ENCODE assay signal across 14 cellular contexts in the genomic region with DNA sequence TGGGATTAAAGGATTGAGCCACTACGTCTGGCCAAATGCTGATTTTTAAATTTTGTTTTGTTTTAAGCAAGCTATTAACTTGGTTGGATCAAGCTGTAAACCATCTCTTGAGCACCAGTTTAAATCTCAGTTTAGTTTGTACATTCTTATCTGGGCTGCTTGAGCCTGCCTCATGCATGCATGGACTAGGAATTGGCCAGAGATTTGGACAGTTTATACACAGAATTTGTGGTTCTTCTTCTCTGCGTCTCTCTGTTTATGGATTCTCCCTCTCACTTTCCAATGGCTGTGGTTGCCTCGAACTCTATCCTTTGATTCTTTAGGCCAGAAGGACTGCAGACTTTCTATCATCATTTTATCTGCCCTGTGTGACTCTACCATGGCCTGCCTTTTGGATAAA. TPM values are rescaled to one million over a fixed set of nuclear protein-coding genes. Genes with fewer than 3 reads are reported as not detected.
DNase-seq lines count a peak whose midpoint lies in the region; ATAC-seq and TF ChIP-seq lines count a peak whose summit lies in the region.
"Had no signal": no experiment of that assay in that cellular context is flagged by ENCODE, and none has a peak within 500 bp of the region (broad histone marks: within the 10 kb centered on the region; RNA-seq: fewer than 3 reads in every experiment).

No MANE protein-coding gene starts in this region.

- H3K9ac ChIP-seq in BLaER1 treated with 17β-estradiol and CSF1 and Interleukin-3, amounts not matched to agents 10 nM and 100 nM, result peak overlapping the region in 6 of 11 experiments; percentile 6 to 66 (median 50); a peak in 7 of 22 replicates
- H3K9ac ChIP-seq in IMR-90 (ENCODE audit: low read depth, low read length), result no peak overlapping the region

- H3K27me3 Mint-ChIP-seq in activated CD8-positive, alpha-beta memory T cell treated with anti-CD3 and anti-CD28 coated beads, Interleukin-2, amount 10 ng/mL, durations not matched to agents 7 days and 5 days, result peaks cover 13% of the 10 kb centered on the region
- H3K27me3 Mint-ChIP-seq in type B pancreatic cell, result peaks cover 13% of the 10 kb centered on the region

- peaks cover 5 to 54% (median 29%) of the 10 kb centered on the region in 10 experiments; a peak in 18 of 20 replicates for H3K4me1 ChIP-seq in BLaER1 treated with 17β-estradiol and CSF1 and Interleukin-3, amounts not matched to agents 10 nM and 100 nM
- no peaks in the 10 kb centered on the region for H3K4me1 ChIP-seq in IMR-90 (ENCODE audit: control insufficient read depth, insufficient read depth, low read length)
- peaks cover 84 to 86% of the 10 kb centered on the region in 2 experiments for H3K4me1 ChIP-seq in neutrophil (ENCODE audit: control insufficient read depth in 1 of 2, insufficient read depth in 1 of 2, low read depth in 1 of 2, low read length in 1 of 2)
- peaks cover 0 to 4% (median 0%) of the 10 kb centered on the region in 4 donors for H3K4me1 ChIP-seq in upper lobe of left lung
- H3K4me1 ChIP-seq: A549 had no signal

- no peak overlapping the region for H2AK5ac ChIP-seq in IMR-90 (ENCODE audit: low read depth, low read length)

- H3K27ac Mint-ChIP-seq in activated CD8-positive, alpha-beta memory T cell treated with anti-CD3 and anti-CD28 coated beads, Interleukin-2, amount 10 ng/mL, durations not matched to agents 7 days and 5 days, result no peak overlapping the region
- H3K27ac Mint-ChIP-seq in type B pancreatic cell, result no peak overlapping the region
- H3K27ac Mint-ChIP-seq: CD8-positive, alpha-beta T cell; H9 had no signal

- H3K27ac ChIP-seq in BLaER1 treated with 17β-estradiol and CSF1 and Interleukin-3, amounts not matched to agents 10 nM and 100 nM, result peak overlapping the region in 9 of 11 experiments; percentile 44 to 87 (median 76); a peak in 17 of 22 replicates
- H3K27ac ChIP-seq in IMR-90 (ENCODE audit: insufficient read depth, low read length), result no peak overlapping the region
- H3K27ac ChIP-seq in neutrophil, result peak overlapping the region; percentile 93
- H3K27ac ChIP-seq in upper lobe of left lung, result peak overlapping the region in 3 of 4 donors; percentile 49 to 73 (median 68)
- H3K27ac ChIP-seq: 22Rv1, A549 had no signal

- no peak overlapping the region for H2BK15ac ChIP-seq in IMR-90 (ENCODE audit: low read depth, low read length)

- peaks cover 36% of the 10 kb centered on the region for H3K4me1 Mint-ChIP-seq in activated CD8-positive, alpha-beta memory T cell treated with anti-CD3 and anti-CD28 coated beads, Interleukin-2, amount 10 ng/mL, durations not matched to agents 7 days and 5 days
- no peaks in the 10 kb centered on the region for H3K4me1 Mint-ChIP-seq in type B pancreatic cell (ENCODE audit: unreplicated experiment)
- H3K4me1 Mint-ChIP-seq: H9 had no signal

- H3K18ac ChIP-seq in IMR-90 (ENCODE audit: low read depth, low read length), result no peak overlapping the region

- TF ChIP-seq RAD21 in IMR-90 (IDR thresholded peaks at IDR 0.05; ENCODE audit: low read length), result no peak

- H2BK5ac ChIP-seq in IMR-90 (ENCODE audit: low read depth, low read length, poor library complexity, severe bottlenecking), result no peak overlapping the region

- H4K91ac ChIP-seq in IMR-90 (ENCODE audit: insufficient read depth, low read depth, low read length), result no peak overlapping the region

- DNase-seq in IMR-90 (no peak), upper lobe of left lung (no peak), iPS-NIHi7 (ENCODE audit: extremely low spot score) (no peak), type B pancreatic cell (ENCODE audit: extremely low spot score, unreplicated experiment) (no peak)
- no peak for DNase-seq in activated CD8-positive, alpha-beta memory T cell treated with anti-CD3 and anti-CD28 coated beads, Interleukin-2, amount 10 ng/mL, durations not matched to agents 7 days and 5 days
- DNase-seq: Calu3; CD8-positive, alpha-beta T cell; DMS79 treated with DMSO at 0.1 percent for 48 hours; H9 had no signal

- no peak overlapping the region for H3K4ac ChIP-seq in IMR-90 (ENCODE audit: low read depth, low read length)

- H4K8ac ChIP-seq in IMR-90 (ENCODE audit: low read depth in 2 of 2, low read length in 2 of 2), result no peak overlapping the region

- dilution Hi-C loops in IMR-90 (cut with HindIII; ENCODE audit: low sequenced_read_pairs, unreplicated experiment), result no loop called here

- no peaks in the 10 kb centered on the region for H3K79me1 ChIP-seq in IMR-90 (ENCODE audit: low read depth in 1 of 2, low read length in 2 of 2)

- H3K36me3 ChIP-seq in BLaER1 treated with 17β-estradiol and CSF1 and Interleukin-3, amounts not matched to agents 10 nM and 100 nM, result 0 out of 22 replicates have a peak, but pooled peaks cover 0 to 5% (median 0%) of the 10 kb centered on the region in 11 experiments
- H3K36me3 ChIP-seq in IMR-90 (ENCODE audit: control insufficient read depth, insufficient read depth, low read length) (no peaks in the 10 kb centered on the region), neutrophil (no peaks in the 10 kb centered on the region), upper lobe of left lung (no peaks in the 10 kb centered on the region)

- no peak overlapping the region; a peak in 1 of 20 replicates for H3K4me3 ChIP-seq in BLaER1 treated with 17β-estradiol and CSF1 and Interleukin-3, amounts not matched to agents 10 nM and 100 nM
- no peak overlapping the region for H3K4me3 ChIP-seq in IMR-90 (ENCODE audit: insufficient read depth, low read depth, low read length)
- H3K4me3 ChIP-seq in neutrophil (ENCODE audit: low read depth in 1 of 2, low read length in 1 of 2), result peak overlapping the region; percentile 28 to 53
- H3K4me3 ChIP-seq in upper lobe of left lung, result no peak overlapping the region
- H3K4me3 ChIP-seq: A549, K562 had no signal

- in situ Hi-C loops in IMR-90 (cut with MboI; ENCODE audit: low sequenced_read_pairs), result no loop called here

- intact Hi-C loops in IMR-90 (cut with micrococcal nuclease), result no loop called here

- H3K4me3 Mint-ChIP-seq in activated CD8-positive, alpha-beta memory T cell treated with anti-CD3 and anti-CD28 coated beads, Interleukin-2, amount 10 ng/mL, durations not matched to agents 7 days and 5 days, result no peak overlapping the region
- no peak overlapping the region for H3K4me3 Mint-ChIP-seq in type B pancreatic cell
- H3K4me3 Mint-ChIP-seq: CD8-positive, alpha-beta T cell; H9 had no signal

- peak overlapping the region in 9 of 11 experiments; percentile 36 to 92 (median 71); a peak in 17 of 22 replicates for H3K4me2 ChIP-seq in BLaER1 treated with 17β-estradiol and CSF1 and Interleukin-3, amounts not matched to agents 10 nM and 100 nM
- H3K4me2 ChIP-seq in IMR-90 (ENCODE audit: low read depth, low read length), result no peak overlapping the region; the same call in 1 of the 2 replicates
- H3K4me2 ChIP-seq: A549 had no signal

- H4K5ac ChIP-seq in IMR-90 (ENCODE audit: low read depth, low read length), result no peak overlapping the region

- WGBS in IMR-90 (ENCODE audit: extremely low coverage in 2 of 2, insufficient read length in 1 of 2), 2 experiments, result 80% methylated on average over 1 of the region's 3 CpGs; no CpG with 5 or more reads in 1 of the 2 experiments
- WGBS in upper lobe of left lung, 2 donors, result 77 to 92% methylated on average over 3 of the region's 3 CpGs

- no peaks in the 10 kb centered on the region for H3K9me1 ChIP-seq in IMR-90 (ENCODE audit: insufficient read depth, low read length)

- TF ChIP-seq EP300 in upper lobe of left lung (IDR thresholded peaks at IDR 0.05), result no peak

- ATAC-seq in IMR-90 (ENCODE audit: low read depth) (peak; percentile 35; the same call in 1 of the 2 replicates), upper lobe of left lung (ENCODE audit: low FRiP score in 2 of 2) (no peak)
- no peak for ATAC-seq in activated CD8-positive, alpha-beta memory T cell treated with anti-CD3 and anti-CD28 coated beads, Interleukin-2, amount 10 ng/mL, durations not matched to agents 7 days and 5 days
- ATAC-seq: A549; CD8-positive, alpha-beta T cell; K562 had no signal

- no peaks in the 10 kb centered on the region for H4K20me1 ChIP-seq in BLaER1 treated with 17β-estradiol and CSF1 and Interleukin-3, amounts not matched to agents 10 nM and 100 nM
- H4K20me1 ChIP-seq in IMR-90 (ENCODE audit: insufficient read depth, low read length), result no peaks in the 10 kb centered on the region

- H3K27me3 ChIP-seq in BLaER1 treated with 17β-estradiol and CSF1 and Interleukin-3, amounts not matched to agents 10 nM and 100 nM, result no peaks in the 10 kb centered on the region
- peaks cover 10% of the 10 kb centered on the region for H3K27me3 ChIP-seq in IMR-90 (ENCODE audit: control insufficient read depth, insufficient read depth, low read length)
- H3K27me3 ChIP-seq in neutrophil, result no peaks in the 10 kb centered on the region
- no peaks in the 10 kb centered on the region for H3K27me3 ChIP-seq in upper lobe of left lung

- no peak overlapping the region for H2AFZ ChIP-seq in IMR-90 (replicated peaks; ENCODE audit: low read length, poor library complexity)

- no peak for TF ChIP-seq CTCF in IMR-90 (conservative IDR thresholded peaks at IDR 0.05; ENCODE audit: low read depth, low read length)
- no peak for TF ChIP-seq CTCF in neutrophil (IDR thresholded peaks at IDR 0.05)
- TF ChIP-seq CTCF in upper lobe of left lung (IDR thresholded peaks at IDR 0.05), result no peak
- TF ChIP-seq CTCF in type B pancreatic cell (conservative IDR thresholded peaks at IDR 0.05), result no peak

- H3K9me3 Mint-ChIP-seq in activated CD8-positive, alpha-beta memory T cell treated with anti-CD3 and anti-CD28 coated beads, Interleukin-2, amount 10 ng/mL, durations not matched to agents 7 days and 5 days (ENCODE audit: low read depth), result peaks cover 13% of the 10 kb centered on the region
- H3K9me3 Mint-ChIP-seq in type B pancreatic cell, result peaks cover 8% of the 10 kb centered on the region

- CTCF ChIA-PET in IMR-90 (lab: Yijun Ruan, JAX), result interaction anchor here (1.1 kb wide), 1 partner anchor 759 kb away, joined by 3 read pairs; no protein-coding TSS in a partner anchor
- CTCF ChIA-PET in activated CD8-positive, alpha-beta memory T cell treated with anti-CD3 and anti-CD28 coated beads, Interleukin-2, amount 10 ng/mL, durations not matched to agents 7 days and 5 days (lab: Charles Lee), result interaction anchor here (1.2 kb wide), 2 partner anchors 11 to 760 kb away, joined by 3 to 4 read pairs; no protein-coding TSS in a partner anchor

- POLR2A ChIA-PET in IMR-90 (lab: Charles Lee; ENCODE audit: unreplicated experiment), result no interaction called here

- no peak overlapping the region for H3K14ac ChIP-seq in IMR-90 (replicated peaks; ENCODE audit: low read depth, low read length)

- peaks cover 23% of the 10 kb centered on the region for H3K36me3 Mint-ChIP-seq in activated CD8-positive, alpha-beta memory T cell treated with anti-CD3 and anti-CD28 coated beads, Interleukin-2, amount 10 ng/mL, durations not matched to agents 7 days and 5 days
- no peaks in the 10 kb centered on the region for H3K36me3 Mint-ChIP-seq in type B pancreatic cell
- H3K36me3 Mint-ChIP-seq: CD8-positive, alpha-beta T cell had no signal

- H2BK120ac ChIP-seq in IMR-90 (ENCODE audit: low read depth, low read length), result no peak overlapping the region

- BruUV-seq in IMR-90 (replicated peaks; lab: Mats Ljungman, UMichigan), result no TSS peak

- no peak overlapping the region for H3K23ac ChIP-seq in IMR-90 (ENCODE audit: low read depth, low read length)

- H2BK20ac ChIP-seq in IMR-90 (ENCODE audit: low read depth, low read length), result no peak overlapping the region

- TF ChIP-seq POLR2A in IMR-90 (IDR thresholded peaks at IDR 0.05; ENCODE audit: low read depth, low read length) (no peak), upper lobe of left lung (IDR thresholded peaks at IDR 0.05) (no peak)

- H3K56ac ChIP-seq in IMR-90 (ENCODE audit: extremely low read depth, insufficient read depth, low read length), result no peak overlapping the region

- H3K9me3 ChIP-seq in BLaER1 treated with 17β-estradiol and CSF1 and Interleukin-3, amounts not matched to agents 10 nM and 100 nM (replicated peaks in 1 of 11), result peaks cover 13 to 30% (median 18%) of the 10 kb centered on the region in 11 experiments; a peak in 21 of 22 replicates
- no peaks in the 10 kb centered on the region for H3K9me3 ChIP-seq in IMR-90 (ENCODE audit: control insufficient read depth, insufficient read depth, low read length)
- no peaks in the 10 kb centered on the region for H3K9me3 ChIP-seq in neutrophil
- no peaks in the 10 kb centered on the region for H3K9me3 ChIP-seq in upper lobe of left lung

- no peak overlapping the region for H2AK9ac ChIP-seq in IMR-90 (replicated peaks; ENCODE audit: low read depth, low read length, poor library complexity)

RNA-seq across cellular contexts. Expression of a gene that starts 32.6 kb away (rescaled TPM):
- 0.90 and 1.4 TPM in 2 replicates for total RNA-seq in IMR-90 (2012; rRNA removed)
- 0.43 and 0.74 TPM in 2 replicates for polyA plus RNA-seq in IMR-90 (2012; rRNA removed)
- polyA plus RNA-seq in IMR-90 (2012; cell fraction: cytosol; rRNA removed), result 0.09 and 0.34 TPM in 2 replicates
- polyA plus RNA-seq in IMR-90 (2012; cell fraction: nucleus; rRNA removed; ENCODE audit: low replicate concordance), result 2.0 and 4.3 TPM in 2 replicates
- 1 to 10 TPM; 3.1 to 9.1 (median 5.4) TPM for total RNA-seq in upper lobe of left lung
- total RNA-seq in activated CD8-positive, alpha-beta memory T cell treated with anti-CD3 and anti-CD28 coated beads, Interleukin-2, amount 10 ng/mL, durations not matched to agents 7 days and 5 days, result 1 to 10 TPM in 1 of 2 experiments, under 1 TPM in 1; 0.67 to 1.2 TPM
- total RNA-seq in type B pancreatic cell (ENCODE audit: low replicate concordance), result 1.9 and 3.4 TPM in 2 replicates
- total RNA-seq: H9 had no signal

Comparison
In these comparisons a context has a peak if more than half of its experiments do, and no peak if none do; other contexts are left out.
1. H3K4me3 ChIP-seq: peak in neutrophil (2 of 2); none in BLaER1 treated with 17β-estradiol and CSF1 and Interleukin-3, amounts not matched to agents 10 nM and 100 nM (0 of 10), IMR-90 (single experiment) and upper lobe of left lung (0 of 4).